In genomic region chr1:192530254-192530653, GRCh38 we compare ENCODE assay signal across 9 cellular contexts. TPM values are rescaled to one million over a fixed set of nuclear protein-coding genes. Genes with fewer than 3 reads are reported as not detected.
A peak's percentile ranks its signal among the peaks of the same experiment; 100 is the strongest.
DNase-seq lines count a peak whose midpoint lies in the region; ATAC-seq, FAIRE-seq and TF ChIP-seq lines count a peak whose summit lies in the region.
"Had no signal": no experiment of that assay in that cellular context is flagged by ENCODE, and none has a peak within 500 bp of the region (broad histone marks: within the 10 kb centered on the region; RNA-seq: fewer than 3 reads in every experiment).

No MANE protein-coding gene starts in this region.

- no peak for DNase-seq in activated naive CD4-positive, alpha-beta T cell treated with anti-CD3 and anti-CD28 coated beads, Interleukin-2, amount 50 U/mL, for 72 hours (ENCODE audit: low spot score in 2 of 2)
- DNase-seq in activated naive CD4-positive, alpha-beta T cell treated with anti-CD3 and anti-CD28 coated beads, Interleukin-2, amount 50 U/mL, for 16 hours: no peak
- no peak for DNase-seq in activated naive CD8-positive, alpha-beta T cell treated with anti-CD3 and anti-CD28 coated beads, Interleukin-2, amount 50 U/mL, for 24 hours
- DNase-seq in osteocyte (ENCODE audit: extremely low spot score, unreplicated experiment): no peak
- no peak for DNase-seq in mesenteric fat pad (ENCODE audit: low spot score)
- DNase-seq in activated CD4-positive, alpha-beta T cell treated with anti-CD3 and anti-CD28 coated beads, Interleukin-2, amount 50 U/mL, for 48 hours: no peak
- DNase-seq in urothelium cell line (ENCODE audit: low spot score): no peak

- no peak for FAIRE-seq in urothelium cell line (lab: Jason Lieb, UNC)

- H3K27ac Mint-ChIP-seq in activated naive CD4-positive, alpha-beta T cell treated with anti-CD3 and anti-CD28 coated beads, Interleukin-2, amount 50 U/mL, for 72 hours: no peak overlapping the region
- H3K27ac Mint-ChIP-seq in activated naive CD8-positive, alpha-beta T cell treated with anti-CD3 and anti-CD28 coated beads, Interleukin-2, amount 50 U/mL, for 24 hours: peak overlapping the region; percentile 10
- peak overlapping the region; percentile 42 for H3K27ac Mint-ChIP-seq in osteocyte (ENCODE audit: unreplicated experiment)

- peak; percentile 53 to 66 for ATAC-seq in activated naive CD4-positive, alpha-beta T cell treated with anti-CD3 and anti-CD28 coated beads, Interleukin-2, amount 50 U/mL, for 72 hours
- peak; percentile 98 for ATAC-seq in HG03135 (IDR thresholded peaks at IDR 0.05; ENCODE audit: unreplicated experiment)
- peak; percentile 50 for ATAC-seq in activated naive CD8-positive, alpha-beta T cell treated with anti-CD3 and anti-CD28 coated beads, Interleukin-2, amount 50 U/mL, for 24 hours

- H3K36me3 Mint-ChIP-seq in activated naive CD4-positive, alpha-beta T cell treated with anti-CD3 and anti-CD28 coated beads, Interleukin-2, amount 50 U/mL, for 72 hours: peaks cover 0 to 7% of the 10 kb centered on the region in 2 donors
- H3K36me3 Mint-ChIP-seq in activated naive CD8-positive, alpha-beta T cell treated with anti-CD3 and anti-CD28 coated beads, Interleukin-2, amount 50 U/mL, for 24 hours (ENCODE audit: low read depth): no peaks in the 10 kb centered on the region
- no peaks in the 10 kb centered on the region for H3K36me3 Mint-ChIP-seq in osteocyte (ENCODE audit: unreplicated experiment)

- no peak overlapping the region for H3K4me3 Mint-ChIP-seq in activated naive CD8-positive, alpha-beta T cell treated with anti-CD3 and anti-CD28 coated beads, Interleukin-2, amount 50 U/mL, for 24 hours
- H3K4me3 Mint-ChIP-seq in osteocyte (ENCODE audit: unreplicated experiment): no peak overlapping the region

- H3K4me1 Mint-ChIP-seq in activated naive CD8-positive, alpha-beta T cell treated with anti-CD3 and anti-CD28 coated beads, Interleukin-2, amount 50 U/mL, for 24 hours: peaks cover 29% of the 10 kb centered on the region
- H3K4me1 Mint-ChIP-seq in osteocyte (ENCODE audit: unreplicated experiment): peaks cover 36% of the 10 kb centered on the region

- peaks cover 3% of the 10 kb centered on the region for H3K27me3 Mint-ChIP-seq in activated naive CD8-positive, alpha-beta T cell treated with anti-CD3 and anti-CD28 coated beads, Interleukin-2, amount 50 U/mL, for 24 hours
- H3K27me3 Mint-ChIP-seq in osteocyte (ENCODE audit: unreplicated experiment): no peaks in the 10 kb centered on the region

- no peak for TF ChIP-seq CTCF in osteocyte (IDR thresholded peaks at IDR 0.05)

- H3K9me3 Mint-ChIP-seq in activated naive CD4-positive, alpha-beta T cell treated with anti-CD3 and anti-CD28 coated beads, Interleukin-2, amount 50 U/mL, for 72 hours: peaks cover 0 to 3% of the 10 kb centered on the region in 2 donors
- H3K9me3 Mint-ChIP-seq in activated naive CD8-positive, alpha-beta T cell treated with anti-CD3 and anti-CD28 coated beads, Interleukin-2, amount 50 U/mL, for 24 hours: no peaks in the 10 kb centered on the region
- H3K9me3 Mint-ChIP-seq in osteocyte (ENCODE audit: unreplicated experiment): no peaks in the 10 kb centered on the region

RNA-seq across cellular contexts. Expression of gene RGS1, which starts 45.3 kb away (rescaled TPM):
- 10 to 100 TPM in 1 of 2 donors, 1 to 10 TPM in 1; 9.0 to 12.0 TPM for total RNA-seq in activated naive CD4-positive, alpha-beta T cell treated with anti-CD3 and anti-CD28 coated beads, Interleukin-2, amount 50 U/mL, for 72 hours
- total RNA-seq in osteocyte: not detected in 2 replicates
- 35.9 TPM for total RNA-seq in mesenteric fat pad
- total RNA-seq: renal cortical epithelial cell had no signal

Comparison
In these comparisons a context has a peak if more than half of its experiments do, and no peak if none do; other contexts are left out.
1. H3K27ac Mint-ChIP-seq: peak in activated naive CD8-positive, alpha-beta T cell treated with anti-CD3 and anti-CD28 coated beads, Interleukin-2, amount 50 U/mL, for 24 hours (single experiment) and osteocyte (single experiment); none in activated naive CD4-positive, alpha-beta T cell treated with anti-CD3 and anti-CD28 coated beads, Interleukin-2, amount 50 U/mL, for 72 hours (0 of 2).
2. RNA of gene RGS1, which starts 45.3 kb away (total RNA-seq): 35.9 TPM in mesenteric fat pad (single experiment) and 9.0 to 12.0 TPM in activated naive CD4-positive, alpha-beta T cell treated with anti-CD3 and anti-CD28 coated beads, Interleukin-2, amount 50 U/mL, for 72 hours; not detected in osteocyte; every median in the first group is over 10 times any median in the second.
3. Peak in every context shown above with its lines, with median percentiles within 50 percentile points of each other: ATAC-seq.